ENCODE assay signal across 1 cellular context in genomic region chr15:77535845-77536244, GRCh38.
A peak's percentile ranks its signal among the peaks of the same experiment; 100 is the strongest.
TF ChIP-seq lines count a peak whose summit lies in the region.

No MANE protein-coding gene starts in this region.

TF ChIP-seq in GM12878, 131 proteins besides CTCF, POLR2A, EP300 and RAD21:
- TF ChIP-seq CREM (IDR thresholded peaks at IDR 0.05; ENCODE audit: low read depth) (no peak), HCFC1 (IDR thresholded peaks at IDR 0.05; ENCODE audit: low read length) (peak; percentile 43; the same call in 1 of the 2 replicates), SIX5 (IDR thresholded peaks at IDR 0.05; ENCODE audit: low read depth, low read length, severe bottlenecking) (peak; percentile 61)
